25 cellular contexts compared by ENCODE assay signal in genomic region chr9:136620441-136621018, GRCh38. TPM values are rescaled to one million over a fixed set of nuclear protein-coding genes. Genes with fewer than 3 reads are reported as not detected.
A peak's percentile ranks its signal among the peaks of the same experiment; 100 is the strongest.
DNase-seq lines count a peak whose midpoint lies in the region; ATAC-seq, FAIRE-seq and TF ChIP-seq lines count a peak whose summit lies in the region.
"Had no signal": no experiment of that assay in that cellular context is flagged by ENCODE, and none has a peak within 500 bp of the region (broad histone marks: within the 10 kb centered on the region; RNA-seq: fewer than 3 reads in every experiment).

No MANE protein-coding gene starts in this region.

- H2BK20ac ChIP-seq in H1 (ENCODE audit: low read length): no peak overlapping the region

- ATAC-seq in Right ventricle myocardium inferior (no peak), GM21825 (IDR thresholded peaks at IDR 0.05; ENCODE audit: unreplicated experiment) (no peak)
- ATAC-seq in activated naive CD8-positive, alpha-beta T cell treated with anti-CD3 and anti-CD28 coated beads, Interleukin-2, amount 50 U/mL, for 24 hours: no peak

- no peak overlapping the region for H3K14ac ChIP-seq in H1 (ENCODE audit: insufficient read length)
- H3K14ac ChIP-seq in neuronal stem cell (ENCODE audit: low read length): peak overlapping the region; percentile 82

- H4K8ac ChIP-seq in H1 (ENCODE audit: extremely low read depth, insufficient read depth, low read length) (peak overlapping the region; percentile 83), neuronal stem cell (ENCODE audit: low read depth, low read length) (peak overlapping the region; percentile 65)

- CTCF ChIA-PET in H1 (lab: Charles Lee; ENCODE audit: partially characterized antibody): interaction anchor here (3.0 kb wide), 1 partner anchor 51 kb away, joined by 9 read pairs; no protein-coding TSS in a partner anchor

- H2BK120ac ChIP-seq in H1 (replicated peaks; ENCODE audit: low read depth, low read length): no peak overlapping the region
- H2BK120ac ChIP-seq in neuronal stem cell (ENCODE audit: low read depth, low read length): peak overlapping the region; percentile 96

- H3K36me3 ChIP-seq in left ventricle myocardium inferior: no peaks in the 10 kb centered on the region
- no peaks in the 10 kb centered on the region for H3K36me3 ChIP-seq in H1 (ENCODE audit: control insufficient read depth in 2 of 4, insufficient read depth in 4 of 4, low read length in 3 of 4)
- no peaks in the 10 kb centered on the region for H3K36me3 ChIP-seq in neuronal stem cell (replicated peaks in 1 of 2; ENCODE audit: control insufficient read depth in 2 of 2, insufficient read depth in 2 of 2, low read length in 2 of 2)
- H3K36me3 ChIP-seq: BE2C, cardiac muscle cell, pancreas had no signal

- TF ChIP-seq EP300 in H1 (IDR thresholded peaks at IDR 0.05; ENCODE audit: borderline replicate concordance in 1 of 2, low read depth in 2 of 2, low read length in 2 of 2): no peak

- H3K23ac ChIP-seq in H1 (ENCODE audit: insufficient read length): no peak overlapping the region
- H3K23ac ChIP-seq in neuronal stem cell (ENCODE audit: low read depth, low read length, poor library complexity): peak overlapping the region; percentile 85

- H2BK15ac ChIP-seq in H1 (ENCODE audit: low read length) (no peak overlapping the region), neuronal stem cell (ENCODE audit: low read length) (peak overlapping the region; percentile 100)

- H4K91ac ChIP-seq in H1 (replicated peaks; ENCODE audit: insufficient read length, low read length) (no peak overlapping the region), neuronal stem cell (ENCODE audit: low read depth, low read length, poor library complexity) (peak overlapping the region; percentile 64)

- H3K27ac ChIP-seq in left ventricle myocardium inferior (replicated peaks): no peak overlapping the region
- no peak overlapping the region for H3K27ac ChIP-seq in H1 (ENCODE audit: low read depth, low read length)
- H3K27ac ChIP-seq in neuronal stem cell (replicated peaks; ENCODE audit: low read length): no peak overlapping the region
- H3K27ac ChIP-seq: cardiac muscle cell, VCaP had no signal

- TF ChIP-seq CTCF in left ventricle myocardium inferior (IDR thresholded peaks at IDR 0.05; ENCODE audit: borderline replicate concordance) (no peak), H1 (IDR thresholded peaks at IDR 0.05; ENCODE audit: control extremely low read depth in 1 of 3, insufficient read depth in 1 of 3, low read depth in 1 of 3, low read length in 3 of 3) (no peak), glutamatergic neuron (IDR thresholded peaks at IDR 0.05; ENCODE audit: partially characterized antibody, unreplicated experiment) (no peak)

- no peaks in the 10 kb centered on the region for H3K36me3 Mint-ChIP-seq in glutamatergic neuron (ENCODE audit: unreplicated experiment)
- no peaks in the 10 kb centered on the region for H3K36me3 Mint-ChIP-seq in activated naive CD8-positive, alpha-beta T cell treated with anti-CD3 and anti-CD28 coated beads, Interleukin-2, amount 50 U/mL, for 24 hours (ENCODE audit: low read depth)
- H3K36me3 Mint-ChIP-seq: naive thymus-derived CD4-positive, alpha-beta T cell had no signal

- H4K20me1 ChIP-seq in H1 (replicated peaks in 1 of 2; ENCODE audit: control insufficient read depth in 1 of 2, insufficient read depth in 2 of 2, low read length in 2 of 2): no peaks in the 10 kb centered on the region

- no peak for FAIRE-seq in H1 (lab: Jason Lieb, UNC)
- FAIRE-seq: A204.1, endothelial cell of umbilical vein, islet of Langerhans, pancreas had no signal

- peaks cover 2% of the 10 kb centered on the region for H3K27me3 Mint-ChIP-seq in glutamatergic neuron (ENCODE audit: unreplicated experiment)
- no peaks in the 10 kb centered on the region for H3K27me3 Mint-ChIP-seq in activated naive CD8-positive, alpha-beta T cell treated with anti-CD3 and anti-CD28 coated beads, Interleukin-2, amount 50 U/mL, for 24 hours
- H3K27me3 Mint-ChIP-seq: naive thymus-derived CD4-positive, alpha-beta T cell; stimulated activated naive CD8-positive, alpha-beta T cell treated with anti-CD3 and anti-CD28 coated beads, Interleukin-15, Interleukin-2, amounts not matched to agents 100 ng/mL and 50 ng/mL, for 24 hours had no signal

- H3K4ac ChIP-seq in H1 (replicated peaks; ENCODE audit: insufficient read length, low read depth, low read length): no peak overlapping the region
- H3K4ac ChIP-seq in neuronal stem cell (ENCODE audit: low read length): peak overlapping the region; percentile 84

- H3K18ac ChIP-seq in H1 (ENCODE audit: extremely low read depth, low read length): no peak overlapping the region
- peak overlapping the region; percentile 78 for H3K18ac ChIP-seq in neuronal stem cell (ENCODE audit: low read length)

- H4K5ac ChIP-seq in H1 (ENCODE audit: insufficient read length, low read depth, low read length): no peak overlapping the region

- POLR2A ChIA-PET in H1 (lab: Charles Lee; ENCODE audit: partially characterized antibody): interaction anchor here (1.1 kb wide), 1 partner anchor 9 kb away, joined by 4 read pairs; no protein-coding TSS in a partner anchor

- no peaks in the 10 kb centered on the region for H3K79me2 ChIP-seq in H1 (ENCODE audit: control insufficient read depth in 1 of 2, insufficient read depth in 2 of 2, low read length in 2 of 2)

- intact Hi-C loops in left ventricle myocardium inferior (cut with micrococcal nuclease): no loop called here
- intact Hi-C loops in Right ventricle myocardium inferior (cut with DNase I): no loop called here

- no peak overlapping the region for H3K27ac Mint-ChIP-seq in glutamatergic neuron (ENCODE audit: unreplicated experiment)
- H3K27ac Mint-ChIP-seq in activated naive CD8-positive, alpha-beta T cell treated with anti-CD3 and anti-CD28 coated beads, Interleukin-2, amount 50 U/mL, for 24 hours: no peak overlapping the region
- H3K27ac Mint-ChIP-seq: HFFc6; naive thymus-derived CD4-positive, alpha-beta T cell; stimulated activated naive CD8-positive, alpha-beta T cell treated with anti-CD3 and anti-CD28 coated beads, Interleukin-15, Interleukin-2, amounts not matched to agents 100 ng/mL and 50 ng/mL, for 24 hours had no signal

- no peaks in the 10 kb centered on the region for H3K9me3 ChIP-seq in left ventricle myocardium inferior (replicated peaks)
- H3K9me3 ChIP-seq in H1 (ENCODE audit: insufficient read depth in 2 of 2, low read depth in 1 of 2, low read length in 1 of 2): no peaks in the 10 kb centered on the region
- H3K9me3 ChIP-seq in neuronal stem cell (replicated peaks in 1 of 2; ENCODE audit: control insufficient read depth in 2 of 2, insufficient read depth in 1 of 2, low read depth in 1 of 2, low read length in 2 of 2): no peaks in the 10 kb centered on the region
- H3K9me3 ChIP-seq: BE2C, pancreas had no signal

- no peak overlapping the region for H3K4me3 Mint-ChIP-seq in glutamatergic neuron (ENCODE audit: unreplicated experiment)
- H3K4me3 Mint-ChIP-seq in activated naive CD8-positive, alpha-beta T cell treated with anti-CD3 and anti-CD28 coated beads, Interleukin-2, amount 50 U/mL, for 24 hours: no peak overlapping the region
- H3K4me3 Mint-ChIP-seq: HFFc6; naive thymus-derived CD4-positive, alpha-beta T cell; stimulated activated naive CD8-positive, alpha-beta T cell treated with anti-CD3 and anti-CD28 coated beads, Interleukin-15, Interleukin-2, amounts not matched to agents 100 ng/mL and 50 ng/mL, for 24 hours had no signal

- H3K4me1 ChIP-seq in left ventricle myocardium inferior (peaks cover 31% of the 10 kb centered on the region), H1 (replicated peaks in 1 of 4; ENCODE audit: control insufficient read depth in 3 of 4, insufficient read depth in 4 of 4, low read length in 3 of 4) (peaks cover 0 to 2% (median under 1%) of the 10 kb centered on the region in 4 experiments; a peak in 3 of 7 replicates), neuronal stem cell (ENCODE audit: control insufficient read depth in 2 of 2, insufficient read depth in 1 of 2, low read depth in 1 of 2, low read length in 2 of 2) (peaks cover 5 to 42% of the 10 kb centered on the region in 2 donors)

- H2BK12ac ChIP-seq in H1 (ENCODE audit: low read depth, low read length) (no peak overlapping the region), neuronal stem cell (ENCODE audit: low read length) (peak overlapping the region; percentile 90)

- H3K4me3 ChIP-seq in left ventricle myocardium inferior: no peak overlapping the region
- no peak overlapping the region for H3K4me3 ChIP-seq in H1 (ENCODE audit: extremely low read depth in 1 of 4, insufficient read depth in 2 of 4, low read depth in 3 of 4, low read length in 4 of 4)
- no peak overlapping the region for H3K4me3 ChIP-seq in neuronal stem cell (ENCODE audit: low read length in 2 of 2)
- H3K4me3 ChIP-seq: cardiac muscle cell, pancreas had no signal

- DNase-seq in left ventricle myocardium inferior (peak; percentile 14), Right ventricle myocardium inferior (ENCODE audit: missing footprints) (no peak), H1 (ENCODE audit: low read depth in 1 of 2, low spot score in 2 of 2) (no peak), neuronal stem cell (ENCODE audit: low spot score) (no peak), ureter (ENCODE audit: low spot score) (peak; percentile 43), glutamatergic neuron (no peak)
- no peak for DNase-seq in activated naive CD8-positive, alpha-beta T cell treated with anti-CD3 and anti-CD28 coated beads, Interleukin-2, amount 50 U/mL, for 24 hours
- DNase-seq: activated CD4-positive, alpha-beta T cell treated with anti-CD3 and anti-CD28 coated beads, Interleukin-2, amount 50 U/mL, for 4 hours; amniotic stem cell; BE2C; Calu3; HFFc6; MM.1S; naive thymus-derived CD4-positive, alpha-beta T cell; NCI-H146; NCI-H748 treated with DMSO at 0.1 percent for 48 hours; stimulated activated CD4-positive, alpha-beta T cell treated with anti-CD3 and anti-CD28 coated beads, Interleukin-2, amount 100 ng/mL, for 24 hours had no signal

- no peak for TF ChIP-seq POLR2A in H1 (IDR thresholded peaks at IDR 0.05; ENCODE audit: control extremely low read depth in 1 of 2, low read depth in 2 of 2, low read length in 2 of 2)

- WGBS in H1 (ENCODE audit: extremely low coverage in 1 of 2, insufficient coverage in 1 of 2, insufficient read length in 1 of 2, insufficient replicate concordance in 2 of 2, low coverage in 1 of 2, low lambda C conversion rate in 2 of 2, missing lambda C conversion rate in 1 of 2), 2 experiments: 90% methylated on average over 21 of the region's 29 CpGs; no CpG with 5 or more reads in 1 of the 2 experiments
- WGBS in neuronal stem cell (ENCODE audit: extremely low coverage in 2 of 2, insufficient read length in 2 of 2, insufficient replicate concordance in 1 of 2), 2 donors: no CpG with 5 or more reads among the region's 29 CpGs

- H2AK5ac ChIP-seq in H1 (ENCODE audit: low read depth, low read length): no peak overlapping the region
- peak overlapping the region; percentile 100 for H2AK5ac ChIP-seq in neuronal stem cell (ENCODE audit: low read depth, low read length)

- H3K9ac ChIP-seq in H1 (replicated peaks in 1 of 4; ENCODE audit: extremely low read depth in 1 of 4, low read depth in 3 of 4, low read length in 3 of 4) (no peak overlapping the region), neuronal stem cell (ENCODE audit: low read depth, low read length, poor library complexity) (no peak overlapping the region)

- no peak for TF ChIP-seq RAD21 in H1 (IDR thresholded peaks at IDR 0.05 in 1 of 2, conservative IDR thresholded peaks at IDR 0.05 in 1 of 2; ENCODE audit: low read depth in 2 of 2, low read length in 2 of 2)

- H2BK5ac ChIP-seq in H1 (ENCODE audit: low read depth, low read length): no peak overlapping the region
- peak overlapping the region; percentile 94 for H2BK5ac ChIP-seq in neuronal stem cell (ENCODE audit: low read length)

- no peak overlapping the region for H2AFZ ChIP-seq in H1 (ENCODE audit: low read length)
- peak overlapping the region; percentile 32 for H2AFZ ChIP-seq in neuronal stem cell (ENCODE audit: low read length)

- H3K23me2 ChIP-seq in H1 (ENCODE audit: low read depth, low read length): no peaks in the 10 kb centered on the region

- H3K9me3 Mint-ChIP-seq in glutamatergic neuron (ENCODE audit: unreplicated experiment): peaks cover 2% of the 10 kb centered on the region
- H3K9me3 Mint-ChIP-seq in activated naive CD8-positive, alpha-beta T cell treated with anti-CD3 and anti-CD28 coated beads, Interleukin-2, amount 50 U/mL, for 24 hours: no peaks in the 10 kb centered on the region
- H3K9me3 Mint-ChIP-seq: HFFc6; naive thymus-derived CD4-positive, alpha-beta T cell; stimulated activated naive CD8-positive, alpha-beta T cell treated with anti-CD3 and anti-CD28 coated beads, Interleukin-15, Interleukin-2, amounts not matched to agents 100 ng/mL and 50 ng/mL, for 24 hours had no signal

- no peaks in the 10 kb centered on the region for H3K79me1 ChIP-seq in H1 (ENCODE audit: low read depth, low read length)
- H3K79me1 ChIP-seq in neuronal stem cell (ENCODE audit: low read depth, low read length): peaks cover 2% of the 10 kb centered on the region

- H3K27me3 ChIP-seq in left ventricle myocardium inferior (ENCODE audit: low read depth) (no peaks in the 10 kb centered on the region), H1 (replicated peaks in 1 of 4; ENCODE audit: control insufficient read depth in 3 of 4, extremely low read depth in 1 of 4, insufficient read depth in 3 of 4, low read length in 3 of 4) (no peaks in the 10 kb centered on the region), neuronal stem cell (ENCODE audit: control insufficient read depth in 3 of 3, insufficient read depth in 3 of 3, low read depth in 1 of 3, low read length in 3 of 3) (no peaks in the 10 kb centered on the region)
- H3K27me3 ChIP-seq: BE2C, cardiac muscle cell, pancreas had no signal

- H3K4me1 Mint-ChIP-seq in glutamatergic neuron (ENCODE audit: low read depth, unreplicated experiment): no peaks in the 10 kb centered on the region
- H3K4me1 Mint-ChIP-seq in activated naive CD8-positive, alpha-beta T cell treated with anti-CD3 and anti-CD28 coated beads, Interleukin-2, amount 50 U/mL, for 24 hours: peaks cover 8% of the 10 kb centered on the region

- no peak overlapping the region for H3K56ac ChIP-seq in H1 (replicated peaks; ENCODE audit: insufficient read length, low read depth, low read length)

- H3K4me2 ChIP-seq in H1 (ENCODE audit: insufficient read depth in 1 of 2, low read depth in 2 of 2, low read length in 2 of 2) (no peak overlapping the region), neuronal stem cell (ENCODE audit: insufficient read depth, low read length, poor library complexity, severe bottlenecking) (no peak overlapping the region)

RNA-seq across cellular contexts. Expression of gene EGFL7, which starts 42.2 kb away (rescaled TPM):
- total RNA-seq in left ventricle myocardium inferior (81.5 TPM), Right ventricle myocardium inferior (72.0 TPM), ureter (109 TPM), glutamatergic neuron (ENCODE audit: unreplicated experiment) (8.1 TPM)
- total RNA-seq in H1 (2021; fragmentation: NEBNext Ultra II Directional; extraction: Animal tissue kit (Norgen Biotek cat#: 25700)): 37.8 and 39.8 TPM in 2 replicates
- 53.4 and 82.5 TPM in 2 replicates for polyA plus RNA-seq in H1 (2011; rRNA removed)
- polyA plus RNA-seq in H1 (2011; cell fraction: cytosol; rRNA removed): 63.0 TPM
- polyA plus RNA-seq in H1 (2011; cell fraction: nucleus; rRNA removed): 82.5 TPM
- polyA plus RNA-seq in H1 (2012, experiment 1 of 2): 17.3 to 46.4 TPM (median 40.7 TPM) in 4 replicates
- polyA plus RNA-seq in H1 (2012, experiment 2 of 2): 43.2 TPM
- polyA plus RNA-seq in H1 (2013, experiment 1 of 2): 66.8 TPM
- 68.8 TPM for polyA plus RNA-seq in H1 (2013, experiment 2 of 2)
- polyA minus RNA-seq in H1 (2011; rRNA and poly(A)+ RNA removed): 7.2 and 9.3 TPM in 2 replicates
- 30.7 TPM for polyA minus RNA-seq in H1 (2011; cell fraction: cytosol; rRNA and poly(A)+ RNA removed)
- polyA minus RNA-seq in H1 (2011; cell fraction: nucleus; rRNA and poly(A)+ RNA removed): 12.8 TPM
- polyA plus RNA-seq in neuronal stem cell (2013, experiment 1 of 2): 33.1 TPM
- 32.0 TPM for polyA plus RNA-seq in neuronal stem cell (2013, experiment 2 of 2)
- polyA plus RNA-seq: naive thymus-derived CD4-positive, alpha-beta T cell had no signal

Comparison
In these comparisons a context has a peak if more than half of its experiments do, and no peak if none do; other contexts are left out.
1. DNase-seq: peak in left ventricle myocardium inferior (single experiment) and ureter (single experiment); none in Right ventricle myocardium inferior (single experiment), H1 (0 of 2), neuronal stem cell (single experiment), glutamatergic neuron (single experiment) and activated naive CD8-positive, alpha-beta T cell treated with anti-CD3 and anti-CD28 coated beads, Interleukin-2, amount 50 U/mL, for 24 hours (single experiment).